Comparison of ENCODE assay signal across 13 cellular contexts in the genomic region with DNA sequence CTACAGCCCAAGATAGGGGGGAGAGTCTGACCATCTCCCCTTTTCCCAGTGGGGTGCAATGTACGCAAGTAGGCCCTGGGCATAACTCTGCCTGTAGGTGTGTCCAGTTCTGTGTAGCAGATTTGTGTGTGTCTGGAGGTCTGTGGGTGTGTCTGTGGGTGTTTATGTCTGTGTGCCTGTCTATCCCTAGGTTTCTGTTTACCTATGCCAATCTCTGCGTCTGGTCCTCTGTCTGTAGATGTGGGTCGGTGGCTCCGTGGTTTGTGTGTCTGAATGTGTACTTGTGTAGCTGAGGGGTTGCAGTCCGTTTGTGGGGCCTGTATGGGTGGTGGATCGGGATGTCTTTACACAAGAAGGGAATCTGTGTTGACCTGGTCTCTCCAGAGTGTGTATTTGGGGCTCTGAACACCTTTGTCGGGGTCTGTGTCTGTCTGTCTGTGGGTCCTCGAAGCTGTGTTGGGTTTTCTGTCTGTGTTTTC. TPM values are rescaled to one million over a fixed set of nuclear protein-coding genes. Genes with fewer than 3 reads are reported as not detected.
DNase-seq lines count a peak whose midpoint lies in the region; ATAC-seq and TF ChIP-seq lines count a peak whose summit lies in the region.
"Had no signal": no experiment of that assay in that cellular context is flagged by ENCODE, and none has a peak within 500 bp of the region (broad histone marks: within the 10 kb centered on the region; RNA-seq: fewer than 3 reads in every experiment).

No MANE protein-coding gene starts in this region.

- peak in 1 of 5 donors; percentile 42 for DNase-seq in CD4-positive, alpha-beta memory T cell
- DNase-seq in neural progenitor cell (ENCODE audit: low spot score) (no peak), DMS79 treated with DMSO at 0.1 percent for 48 hours (lab: John Stamatoyannopoulos, UW) (no peak), NCI-H2029 (lab: John Stamatoyannopoulos, UW) (no peak)
- DNase-seq: activated naive CD4-positive, alpha-beta T cell treated with anti-CD3 and anti-CD28 coated beads for 36 hours; erythroblast; left ventricle myocardium inferior; stimulated activated CD4-positive, alpha-beta T cell treated with anti-CD3 and anti-CD28 coated beads, Interleukin-12 subunit alpha, Interleukin-12 subunit beta, amount 100 ng/mL, for 4 hours; stimulated activated naive CD8-positive, alpha-beta T cell treated with anti-CD3 and anti-CD28 coated beads, Interleukin-15, Interleukin-2, amounts not matched to agents 100 U/mL and 50 U/mL, for 24 hours had no signal

- H3K9ac ChIP-seq in HUES6 (ENCODE audit: low read length) (peak overlapping the region; percentile 38), neural progenitor cell (no peak overlapping the region)

- H3F3A ChIP-seq in neural progenitor cell (ENCODE audit: low read depth), result peaks cover 16% of the 10 kb centered on the region

- peaks cover 26% of the 10 kb centered on the region for H3K4me1 ChIP-seq in CD4-positive, alpha-beta memory T cell (ENCODE audit: insufficient read depth, low read length)
- H3K4me1 ChIP-seq in HUES6 (ENCODE audit: control insufficient read depth, insufficient read depth, low read length) (peaks cover 29% of the 10 kb centered on the region), ectodermal cell (ENCODE audit: control insufficient read depth, insufficient read depth, low read length) (peaks cover 39% of the 10 kb centered on the region), neural progenitor cell (peaks cover 26% of the 10 kb centered on the region)

- H3K27ac Mint-ChIP-seq in CD4-positive, alpha-beta memory T cell, result peak overlapping the region in 6 of 7 donors; percentile 6 to 90 (median 59)
- H3K27ac Mint-ChIP-seq in neural progenitor cell, result peak overlapping the region; percentile 58
- H3K27ac Mint-ChIP-seq: activated naive CD4-positive, alpha-beta T cell treated with anti-CD3 and anti-CD28 coated beads for 36 hours had no signal

- POLR2A ChIA-PET in CD4-positive, alpha-beta memory T cell (lab: Charles Lee; ENCODE audit: partially characterized antibody), result interaction anchor here (1.0 kb wide), 1 partner anchor 15 kb away, joined by 3 read pairs; no protein-coding TSS in a partner anchor

- H3K27me3 Mint-ChIP-seq in CD4-positive, alpha-beta memory T cell, result no peaks in the 10 kb centered on the region
- peaks cover 3% of the 10 kb centered on the region for H3K27me3 Mint-ChIP-seq in neural progenitor cell (ENCODE audit: insufficient read depth, low read depth)

- no peak for TF ChIP-seq CTCF in neural progenitor cell (IDR thresholded peaks at IDR 0.05)

- no peak overlapping the region for H2AFZ ChIP-seq in neural progenitor cell (replicated peaks)

- peaks cover 4% of the 10 kb centered on the region for H4K20me1 ChIP-seq in neural progenitor cell (ENCODE audit: low read depth)

- no peaks in the 10 kb centered on the region for H3K27me3 ChIP-seq in CD4-positive, alpha-beta memory T cell (ENCODE audit: insufficient read depth, low read length)
- H3K27me3 ChIP-seq in HUES6 (ENCODE audit: control insufficient read depth, insufficient read depth, low read length), result no peaks in the 10 kb centered on the region; the same call in 1 of the 2 replicates
- H3K27me3 ChIP-seq in ectodermal cell (ENCODE audit: control insufficient read depth, insufficient read depth, low read length, poor library complexity, severe bottlenecking), result peaks cover 5% of the 10 kb centered on the region
- peaks cover 9% of the 10 kb centered on the region for H3K27me3 ChIP-seq in neural progenitor cell

- H3K4me1 Mint-ChIP-seq in CD4-positive, alpha-beta memory T cell, result peaks cover 13 to 30% (median 18%) of the 10 kb centered on the region in 4 donors
- peaks cover 52% of the 10 kb centered on the region for H3K4me1 Mint-ChIP-seq in neural progenitor cell

- peaks cover 0 to 2% of the 10 kb centered on the region in 2 donors for H3K36me3 Mint-ChIP-seq in CD4-positive, alpha-beta memory T cell
- peaks cover 3% of the 10 kb centered on the region for H3K36me3 Mint-ChIP-seq in neural progenitor cell

- H3K4me3 Mint-ChIP-seq in CD4-positive, alpha-beta memory T cell, result peak overlapping the region; percentile 30 to 78 (median 60)
- peak overlapping the region; percentile 83 for H3K4me3 Mint-ChIP-seq in neural progenitor cell
- H3K4me3 Mint-ChIP-seq: activated naive CD4-positive, alpha-beta T cell treated with anti-CD3 and anti-CD28 coated beads for 36 hours had no signal

- H3K79me2 ChIP-seq in neural progenitor cell (ENCODE audit: low read depth), result no peaks in the 10 kb centered on the region

- H3K27ac ChIP-seq in CD4-positive, alpha-beta memory T cell (ENCODE audit: low read depth, low read length), result no peak overlapping the region
- no peak overlapping the region for H3K27ac ChIP-seq in HUES6 (ENCODE audit: low read depth, low read length)
- no peak overlapping the region for H3K27ac ChIP-seq in ectodermal cell (ENCODE audit: insufficient read depth, low read depth, low read length, poor library complexity, severe bottlenecking)
- no peak overlapping the region for H3K27ac ChIP-seq in neural progenitor cell
- H3K27ac ChIP-seq: left ventricle myocardium inferior had no signal

- peak overlapping the region; percentile 94 for H3K4me2 ChIP-seq in neural progenitor cell

- CTCF ChIA-PET in CD4-positive, alpha-beta memory T cell (lab: Charles Lee; ENCODE audit: partially characterized antibody), result interaction anchor here (0.7 to 2.2 kb wide), 5 partner anchors 13 to 208 kb away, joined by 3 to 6 read pairs (median 4); no protein-coding TSS in a partner anchor

- H3K4me3 ChIP-seq in CD4-positive, alpha-beta memory T cell (ENCODE audit: low read length in 2 of 2), result no peak overlapping the region
- H3K4me3 ChIP-seq in HUES6 (ENCODE audit: low read depth, low read length), result peak overlapping the region; percentile 90
- peak overlapping the region; percentile 61 for H3K4me3 ChIP-seq in ectodermal cell (ENCODE audit: insufficient read depth, low read depth, low read length)
- peak overlapping the region; percentile 94 for H3K4me3 ChIP-seq in neural progenitor cell

- intact Hi-C loops in CD4-positive, alpha-beta memory T cell (cut with micrococcal nuclease), result no loop called here

- H3K9me3 ChIP-seq in CD4-positive, alpha-beta memory T cell (ENCODE audit: control insufficient read depth in 1 of 2, low read length in 2 of 2), result no peaks in the 10 kb centered on the region
- H3K9me3 ChIP-seq in HUES6 (ENCODE audit: control insufficient read depth, insufficient read depth, low read depth, low read length) (no peaks in the 10 kb centered on the region), ectodermal cell (ENCODE audit: control insufficient read depth, low read length) (no peaks in the 10 kb centered on the region), neural progenitor cell (ENCODE audit: low read depth) (no peaks in the 10 kb centered on the region)
- H3K9me3 ChIP-seq: left ventricle myocardium inferior had no signal

- no peaks in the 10 kb centered on the region for H3K36me3 ChIP-seq in CD4-positive, alpha-beta memory T cell (ENCODE audit: insufficient read depth, low read length)
- H3K36me3 ChIP-seq in HUES6 (ENCODE audit: control insufficient read depth, insufficient read depth, low read length) (0 out of 2 replicates have a peak, but pooled peaks cover 4% of the 10 kb centered on the region), ectodermal cell (ENCODE audit: control insufficient read depth, insufficient read depth, low read length) (no peaks in the 10 kb centered on the region), neural progenitor cell (no peaks in the 10 kb centered on the region)
- H3K36me3 ChIP-seq: left ventricle myocardium inferior had no signal

- 91 to 93% methylated on average over 8 of the region's 8 CpGs for WGBS in ectodermal cell, 2 experiments

- no peaks in the 10 kb centered on the region for H3K9me3 Mint-ChIP-seq in CD4-positive, alpha-beta memory T cell
- H3K9me3 Mint-ChIP-seq in neural progenitor cell, result no peaks in the 10 kb centered on the region
- H3K9me3 Mint-ChIP-seq: activated naive CD4-positive, alpha-beta T cell treated with anti-CD3 and anti-CD28 coated beads for 36 hours had no signal

- no peak for ATAC-seq in GM19395 (IDR thresholded peaks at IDR 0.05; ENCODE audit: unreplicated experiment)
- no peak for ATAC-seq in GM18873 (IDR thresholded peaks at IDR 0.05; ENCODE audit: low FRiP score, unreplicated experiment)
- ATAC-seq: stimulated activated naive CD8-positive, alpha-beta T cell treated with anti-CD3 and anti-CD28 coated beads, Interleukin-15, Interleukin-2, amounts not matched to agents 100 U/mL and 50 U/mL, for 24 hours had no signal

RNA-seq across cellular contexts. Expression of a gene that starts 0.9 kb away (rescaled TPM):
- under 1 TPM; 0.38 to 0.58 TPM for total RNA-seq in CD4-positive, alpha-beta memory T cell
- polyA plus RNA-seq in CD4-positive, alpha-beta memory T cell, result not detected
- 7.0 TPM for polyA plus RNA-seq in ectodermal cell (2013, experiment 1 of 4)
- 5.4 TPM for polyA plus RNA-seq in ectodermal cell (2013, experiment 2 of 4)
- polyA plus RNA-seq in ectodermal cell (2013, experiment 3 of 4), result 8.4 TPM
- 6.9 TPM for polyA plus RNA-seq in ectodermal cell (2013, experiment 4 of 4)
- total RNA-seq in neural progenitor cell (ENCODE audit: low replicate concordance), result 1.2 and 6.7 TPM in 2 replicates

RNA-seq across cellular contexts. Expression of a gene that starts 5.7 kb away (rescaled TPM):
- 100 to 1,000 TPM; 144 to 154 TPM for total RNA-seq in CD4-positive, alpha-beta memory T cell
- 10 to 100 TPM; 30.0 to 34.5 TPM for polyA plus RNA-seq in CD4-positive, alpha-beta memory T cell
- 24.7 TPM for polyA plus RNA-seq in ectodermal cell (2013, experiment 1 of 4)
- polyA plus RNA-seq in ectodermal cell (2013, experiment 2 of 4), result 23.1 TPM
- polyA plus RNA-seq in ectodermal cell (2013, experiment 3 of 4), result 24.9 TPM
- polyA plus RNA-seq in ectodermal cell (2013, experiment 4 of 4), result 24.4 TPM
- total RNA-seq in neural progenitor cell (ENCODE audit: low replicate concordance), result 11.0 and 17.6 TPM in 2 replicates

RNA-seq across cellular contexts. Expression of a gene that starts 20.6 kb away (rescaled TPM):
- total RNA-seq in CD4-positive, alpha-beta memory T cell, result 1 to 10 TPM; 4.6 to 5.7 TPM
- under 1 TPM; 0.26 to 0.34 TPM for polyA plus RNA-seq in CD4-positive, alpha-beta memory T cell
- 1.1 TPM for polyA plus RNA-seq in ectodermal cell (2013, experiment 1 of 4)
- polyA plus RNA-seq in ectodermal cell (2013, experiment 2 of 4), result 0.39 TPM
- polyA plus RNA-seq in ectodermal cell (2013, experiment 3 of 4), result 0.37 TPM
- 0.77 TPM for polyA plus RNA-seq in ectodermal cell (2013, experiment 4 of 4)
- total RNA-seq in neural progenitor cell (ENCODE audit: low replicate concordance), result 0.71 TPM in 1 of 2 replicates, not detected in the other

RNA-seq across cellular contexts. Expression of a gene that starts 48.4 kb away (rescaled TPM):
- 10 to 100 TPM; 77.7 to 83.8 TPM for total RNA-seq in CD4-positive, alpha-beta memory T cell
- 10 to 100 TPM; 28.6 to 49.7 TPM for polyA plus RNA-seq in CD4-positive, alpha-beta memory T cell
- polyA plus RNA-seq in ectodermal cell (2013, experiment 1 of 4), result 18.6 TPM
- polyA plus RNA-seq in ectodermal cell (2013, experiment 2 of 4), result 20.8 TPM
- polyA plus RNA-seq in ectodermal cell (2013, experiment 3 of 4), result 29.6 TPM
- 34.3 TPM for polyA plus RNA-seq in ectodermal cell (2013, experiment 4 of 4)
- total RNA-seq in neural progenitor cell (ENCODE audit: low replicate concordance), result 7.3 and 33.0 TPM in 2 replicates

RNA-seq across cellular contexts. Expression of a gene that starts 54.3 kb away (rescaled TPM):
- total RNA-seq in CD4-positive, alpha-beta memory T cell, result 10 to 100 TPM; 56.6 to 58.3 TPM
- polyA plus RNA-seq in CD4-positive, alpha-beta memory T cell, result 10 to 100 TPM; 19.7 to 35.6 TPM
- 4.9 TPM for polyA plus RNA-seq in ectodermal cell (2013, experiment 1 of 4)
- 4.9 TPM for polyA plus RNA-seq in ectodermal cell (2013, experiment 2 of 4)
- 4.3 TPM for polyA plus RNA-seq in ectodermal cell (2013, experiment 3 of 4)
- 4.7 TPM for polyA plus RNA-seq in ectodermal cell (2013, experiment 4 of 4)
- 1.2 and 5.6 TPM in 2 replicates for total RNA-seq in neural progenitor cell (ENCODE audit: low replicate concordance)

Comparison
In these comparisons a context has a peak if more than half of its experiments do, and no peak if none do; other contexts are left out.
1. H3K4me3 ChIP-seq: peak in HUES6 (single experiment), ectodermal cell (single experiment) and neural progenitor cell (single experiment); none in CD4-positive, alpha-beta memory T cell (0 of 2).